Comparison of ENCODE assay signal across 24 cellular contexts in genomic region chr15:79903137-79903536, GRCh38.
"Had no signal": no experiment of that assay in that cellular context is flagged by ENCODE, and none has a peak within 500 bp of the region (broad histone marks: within the 10 kb centered on the region; RNA-seq: fewer than 3 reads in every experiment).

No MANE protein-coding gene starts in this region.

- H3K27me3 Mint-ChIP-seq: activated CD8-positive, alpha-beta memory T cell treated with anti-CD3 and anti-CD28 coated beads, Interleukin-2, amount 10 ng/mL, durations not matched to agents 7 days and 5 days; activated naive CD4-positive, alpha-beta T cell treated with anti-CD3 and anti-CD28 coated beads, Interleukin-2, amount 10 ng/mL, durations not matched to agents 7 days and 5 days; activated naive CD8-positive, alpha-beta T cell treated with anti-CD3 and anti-CD28 coated beads, Interleukin-2, amount 10 ng/mL, durations not matched to agents 7 days and 5 days had no signal

- ATAC-seq: activated CD8-positive, alpha-beta memory T cell treated with anti-CD3 and anti-CD28 coated beads, Interleukin-2, amount 10 ng/mL, durations not matched to agents 7 days and 5 days; K562; PC-3 had no signal

- H3K9me3 Mint-ChIP-seq: activated T-cell treated with anti-CD3 and anti-CD28 coated beads, Interleukin-2, amount 50 U/mL, for 4 hours; activated T-helper 2 cell treated with anti-CD3 and anti-CD28 coated beads, Interferon-gamma antibody, Interleukin-2, Interleukin-4, amounts not matched to agents 10 μg/mL and 5 μg/mL and 100 μg/mL, durations not matched to agents 14 hours and 24 hours and 36 hours had no signal

- H3K27ac Mint-ChIP-seq: activated CD8-positive, alpha-beta memory T cell treated with anti-CD3 and anti-CD28 coated beads, Interleukin-2, amount 10 ng/mL, durations not matched to agents 7 days and 5 days; activated naive CD4-positive, alpha-beta T cell treated with anti-CD3 and anti-CD28 coated beads, Interleukin-2, amount 10 ng/mL, durations not matched to agents 7 days and 5 days had no signal

- FAIRE-seq: bronchial epithelial cell, TTC549 had no signal

- H3K4me3 ChIP-seq: K562 had no signal

- DNase-seq: activated CD4-positive, alpha-beta T cell treated with anti-CD3 and anti-CD28 coated beads, Interleukin-2, amount 50 U/mL, for 1 hour; activated CD4-positive, CD25-positive, alpha-beta regulatory T cell; activated CD8-positive, alpha-beta memory T cell treated with anti-CD3 and anti-CD28 coated beads, Interleukin-2, amount 10 ng/mL, durations not matched to agents 7 days and 5 days; activated gamma-delta T cell treated with Interleukin-2 at 50 U/mL for 16 hours; activated naive CD4-positive, alpha-beta T cell treated with anti-CD3 and anti-CD28 coated beads, Interleukin-2, amount 10 ng/mL, durations not matched to agents 7 days and 5 days; activated naive CD8-positive, alpha-beta T cell treated with anti-CD3 and anti-CD28 coated beads, Interleukin-2, amount 10 ng/mL, durations not matched to agents 7 days and 5 days; activated T-cell treated with anti-CD3 and anti-CD28 coated beads, Interleukin-2, amount 50 U/mL, for 4 hours; aorta; central memory CD4-positive, alpha-beta T cell; Karpas-422; MM.1S; NCI-H1105; NCI-H1436; NCI-H1694 treated with DMSO at 0.1 percent for 48 hours; NCI-H2029 treated with DMSO at 0.1 percent for 48 hours; NCI-H510A treated with DMSO at 0.1 percent for 48 hours; PC-3; SHP77 treated with DMSO at 0.1 percent for 48 hours; T-helper 2 cell; T1000 had no signal

- H3K4me3 Mint-ChIP-seq: activated CD8-positive, alpha-beta memory T cell treated with anti-CD3 and anti-CD28 coated beads, Interleukin-2, amount 10 ng/mL, durations not matched to agents 7 days and 5 days; activated naive CD4-positive, alpha-beta T cell treated with anti-CD3 and anti-CD28 coated beads, Interleukin-2, amount 10 ng/mL, durations not matched to agents 7 days and 5 days; activated naive CD8-positive, alpha-beta T cell treated with anti-CD3 and anti-CD28 coated beads, Interleukin-2, amount 10 ng/mL, durations not matched to agents 7 days and 5 days; activated T-cell treated with anti-CD3 and anti-CD28 coated beads, Interleukin-2, amount 50 U/mL, for 4 hours had no signal
